In the genomic region with DNA sequence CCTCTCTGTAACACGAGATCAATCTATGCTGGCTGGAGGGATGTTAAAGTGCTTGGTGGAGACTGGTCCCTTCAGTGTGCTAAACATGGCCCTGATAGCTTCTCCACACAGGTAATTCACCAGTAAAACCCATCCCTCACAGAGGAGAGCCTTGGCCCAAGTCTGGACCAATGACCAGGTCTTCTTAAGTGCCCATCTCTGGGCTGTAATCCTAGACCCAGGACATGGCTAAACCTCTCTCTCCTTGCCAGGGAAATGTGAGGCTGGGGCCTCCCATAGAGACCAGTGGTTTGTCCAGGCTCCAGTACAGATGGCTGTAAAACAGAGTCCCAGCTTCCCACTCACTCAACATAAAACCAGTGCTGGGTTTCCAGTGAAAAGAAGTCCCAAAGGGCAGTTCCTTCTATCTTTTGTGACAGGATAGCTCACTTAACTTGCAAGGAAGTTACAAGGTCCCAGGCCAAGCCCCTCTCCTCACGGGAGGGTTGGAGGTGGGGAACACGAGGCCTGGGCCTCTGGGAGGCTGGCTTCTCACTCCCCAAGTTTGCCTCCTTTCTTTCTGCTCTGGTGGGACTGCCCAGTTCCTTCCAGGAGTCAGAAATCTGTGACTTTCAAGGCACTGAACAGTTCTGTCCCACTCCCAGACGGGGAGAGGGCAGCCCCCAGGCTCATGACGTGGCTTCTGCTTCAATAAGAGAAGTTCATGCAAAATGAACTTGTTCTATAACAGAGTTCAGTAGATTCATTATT, we compare ENCODE assay signal across 15 cellular contexts. TPM values are rescaled to one million over a fixed set of nuclear protein-coding genes. Genes with fewer than 3 reads are reported as not detected.
"Had no signal": no experiment of that assay in that cellular context is flagged by ENCODE, and none has a peak within 500 bp of the region (broad histone marks: within the 10 kb centered on the region; RNA-seq: fewer than 3 reads in every experiment).

No MANE protein-coding gene starts in this region.

- H3K4me3 Mint-ChIP-seq: activated naive CD4-positive, alpha-beta T cell treated with anti-CD3 and anti-CD28 coated beads, Interleukin-2, amount 10 ng/mL, durations not matched to agents 7 days and 5 days; activated T-helper 1 cell treated with anti-CD3 and anti-CD28 coated beads, Interleukin-12 subunit alpha, Interleukin-12 subunit beta, Interleukin-2, Interleukin-4 antibody, amounts not matched to agents 30 ng/mL and 10 ng/mL and 1 ng/mL, durations not matched to agents 14 hours and 24 hours and 36 hours; memory B cell; neural progenitor cell had no signal

- H3K36me3 ChIP-seq: brain microvascular endothelial cell, neural progenitor cell, pancreas, SJCRH30, upper lobe of left lung had no signal

- H3K4me1 ChIP-seq: neural progenitor cell, SJCRH30 had no signal

- H3K4me3 ChIP-seq: dorsolateral prefrontal cortex, neural progenitor cell, pancreas, SJCRH30, skin epidermis, upper lobe of left lung had no signal

- FAIRE-seq: endometrium, pancreas had no signal

- DNase-seq: brain microvascular endothelial cell, cerebellar nuclear complex, hippocampal formation, SJCRH30 had no signal

- H3K27ac ChIP-seq: brain microvascular endothelial cell, dorsolateral prefrontal cortex, neural progenitor cell, pancreas, SJCRH30, skin epidermis, upper lobe of left lung had no signal

- H3K9ac ChIP-seq: neural progenitor cell had no signal

- H3K27me3 ChIP-seq: brain microvascular endothelial cell, pancreas, SJCRH30 had no signal

- H3K9me3 Mint-ChIP-seq: activated naive CD4-positive, alpha-beta T cell treated with anti-CD3 and anti-CD28 coated beads, Interleukin-2, amount 10 ng/mL, durations not matched to agents 7 days and 5 days; activated T-helper 1 cell treated with anti-CD3 and anti-CD28 coated beads, Interleukin-12 subunit alpha, Interleukin-12 subunit beta, Interleukin-2, Interleukin-4 antibody, amounts not matched to agents 30 ng/mL and 10 ng/mL and 1 ng/mL, durations not matched to agents 14 hours and 24 hours and 36 hours; memory B cell; neural progenitor cell had no signal

- ATAC-seq: activated CD4-positive, CD25-positive, alpha-beta regulatory T cell treated with anti-CD3 and anti-CD28 coated beads, Interleukin-2, amount 50 U/mL, for 24 hours; esophagus mucosa; pancreas had no signal

- H3K27ac Mint-ChIP-seq: activated naive CD4-positive, alpha-beta T cell treated with anti-CD3 and anti-CD28 coated beads, Interleukin-2, amount 10 ng/mL, durations not matched to agents 7 days and 5 days; activated T-helper 1 cell treated with anti-CD3 and anti-CD28 coated beads, Interleukin-12 subunit alpha, Interleukin-12 subunit beta, Interleukin-2, Interleukin-4 antibody, amounts not matched to agents 30 ng/mL and 10 ng/mL and 1 ng/mL, durations not matched to agents 14 hours and 24 hours and 36 hours; memory B cell had no signal

- H3K4me2 ChIP-seq: neural progenitor cell had no signal

- H3K36me3 Mint-ChIP-seq: memory B cell, neural progenitor cell had no signal

- H2AFZ ChIP-seq: neural progenitor cell had no signal

- H3K9me3 ChIP-seq: pancreas, SJCRH30, upper lobe of left lung had no signal

RNA-seq across cellular contexts. Expression of gene KIF17, which starts 2.2 kb away (rescaled TPM):
- total RNA-seq: activated T-helper 1 cell treated with anti-CD3 and anti-CD28 coated beads, Interleukin-12 subunit alpha, Interleukin-12 subunit beta, Interleukin-2, Interleukin-4 antibody, amounts not matched to agents 30 ng/mL and 10 ng/mL and 1 ng/mL, durations not matched to agents 14 hours and 24 hours and 36 hours had no signal
